ENCODE assay signal across 16 cellular contexts in genomic region chr18:45935591-45936335, GRCh38. TPM values are rescaled to one million over a fixed set of nuclear protein-coding genes. Genes with fewer than 3 reads are reported as not detected.
A peak's percentile ranks its signal among the peaks of the same experiment; 100 is the strongest.
DNase-seq lines count a peak whose midpoint lies in the region; ATAC-seq and TF ChIP-seq lines count a peak whose summit lies in the region.
"Had no signal": no experiment of that assay in that cellular context is flagged by ENCODE, and none has a peak within 500 bp of the region (broad histone marks: within the 10 kb centered on the region; RNA-seq: fewer than 3 reads in every experiment).

No MANE protein-coding gene starts in this region.

- no peak overlapping the region for H3K9ac ChIP-seq in fibroblast of lung (ENCODE audit: insufficient read depth, low read length)

- no peaks in the 10 kb centered on the region for H3K27me3 ChIP-seq in fibroblast of lung (ENCODE audit: control insufficient read depth, insufficient read depth, low read length)
- H3K27me3 ChIP-seq: right atrium auricular region had no signal

- ATAC-seq in GM19324 (IDR thresholded peaks at IDR 0.05; ENCODE audit: low FRiP score, unreplicated experiment): no peak
- no peak for ATAC-seq in HG03565 (IDR thresholded peaks at IDR 0.05; ENCODE audit: unreplicated experiment)
- ATAC-seq: CD8-positive, alpha-beta T cell; K562; left cardiac atrium; stimulated activated naive B cell treated with anti-CD40 and anti-IgM and Interleukin-4, amounts not matched to agents 10 μg/mL and 1 μg/mL and 100 μg/mL, for 72 hours had no signal

- H3K4me2 ChIP-seq in fibroblast of lung (ENCODE audit: extremely low read depth, insufficient read depth, low read length): no peak overlapping the region

- peaks cover 14% of the 10 kb centered on the region for H3K36me3 ChIP-seq in fibroblast of lung (ENCODE audit: control insufficient read depth, insufficient read depth, low read length)

- no peaks in the 10 kb centered on the region for H4K20me1 ChIP-seq in fibroblast of lung (ENCODE audit: control insufficient read depth, extremely low read depth, insufficient read depth, low read length)

- DNase-seq in EH (ENCODE audit: low read depth) (peak; percentile 64), M059J (ENCODE audit: low read depth) (peak; percentile 53), fibroblast of lung (ENCODE audit: low read depth in 2 of 2) (peak; percentile 23 to 91), non-pigmented ciliary epithelial cell (ENCODE audit: low read depth) (peak; percentile 74), iPS-NIHi11 (ENCODE audit: low spot score) (no peak)
- DNase-seq: CD8-positive, alpha-beta T cell; effector CD8-positive, alpha-beta T cell; left cardiac atrium; NCI-H146; NCI-H510A treated with DMSO at 0.1 percent for 48 hours; stimulated activated naive B cell treated with anti-CD40 and anti-IgM and Interleukin-4, amounts not matched to agents 10 μg/mL and 1 μg/mL and 100 μg/mL, for 72 hours had no signal

- H3K27ac ChIP-seq in fibroblast of lung (ENCODE audit: insufficient read depth, low read length): no peak overlapping the region
- H3K27ac ChIP-seq: right atrium auricular region, VCaP had no signal

- H2AFZ ChIP-seq in fibroblast of lung (ENCODE audit: low read length): no peak overlapping the region

- no peaks in the 10 kb centered on the region for H3K9me3 ChIP-seq in fibroblast of lung (ENCODE audit: control insufficient read depth, insufficient read depth, low read depth, low read length)
- H3K9me3 ChIP-seq: right atrium auricular region had no signal

- no peak for TF ChIP-seq CTCF in fibroblast of lung (conservative IDR thresholded peaks at IDR 0.05 in 1 of 2, IDR thresholded peaks at IDR 0.05 in 1 of 2; ENCODE audit: low read depth in 1 of 2, low read length in 2 of 2)

- H3K4me1 ChIP-seq in fibroblast of lung (ENCODE audit: control insufficient read depth, extremely low read depth, insufficient read depth, low read length): peaks cover 3% of the 10 kb centered on the region
- H3K4me1 ChIP-seq: right atrium auricular region had no signal

- peaks cover 5% of the 10 kb centered on the region for H3K79me2 ChIP-seq in fibroblast of lung (ENCODE audit: control insufficient read depth, insufficient read depth, low read length)

- no peak overlapping the region for H3K4me3 ChIP-seq in fibroblast of lung (replicated peaks in 1 of 4; ENCODE audit: control extremely low read depth in 1 of 4, insufficient read depth in 1 of 4, low read depth in 3 of 4, low read length in 4 of 4)
- H3K4me3 ChIP-seq: K562, right atrium auricular region had no signal

RNA-seq across cellular contexts. Expression of gene EPG5, which starts 31.4 kb away (rescaled TPM):
- 15.9 and 29.0 TPM in 2 replicates for total RNA-seq in M059J (2014; rRNA removed; shearing (Covaris generic))
- 34.2 and 87.4 TPM in 2 replicates for total RNA-seq in fibroblast of lung
- polyA plus RNA-seq in fibroblast of lung: 60.0 and 65.0 TPM in 2 replicates
- 28.2 and 31.3 TPM in 2 replicates for polyA plus RNA-seq in fibroblast of lung (2012)
- polyA minus RNA-seq in fibroblast of lung (ENCODE audit: low replicate concordance): 77.0 and 138 TPM in 2 replicates
